Comparison of ENCODE assay signal across 13 cellular contexts in genomic region chr6:52990342-52990741, GRCh38. TPM values are rescaled to one million over a fixed set of nuclear protein-coding genes. Genes with fewer than 3 reads are reported as not detected.
A peak's percentile ranks its signal among the peaks of the same experiment; 100 is the strongest.
DNase-seq lines count a peak whose midpoint lies in the region; ATAC-seq, FAIRE-seq and TF ChIP-seq lines count a peak whose summit lies in the region.
"Had no signal": no experiment of that assay in that cellular context is flagged by ENCODE, and none has a peak within 500 bp of the region (broad histone marks: within the 10 kb centered on the region; RNA-seq: fewer than 3 reads in every experiment).

No MANE protein-coding gene starts in this region.

- no peak overlapping the region for H3K9ac ChIP-seq in mesendoderm (ENCODE audit: low read length)

- intact Hi-C loops in adrenal gland (cut with DNase I): no loop called here

- TF ChIP-seq CTCF in HEK293 (tag by site-specific recombination; IDR thresholded peaks at IDR 0.05) (no peak), adrenal gland (IDR thresholded peaks at IDR 0.05) (no peak), nephron (IDR thresholded peaks at IDR 0.05; ENCODE audit: unreplicated experiment in 3 of 3) (no peak)

- H3K27ac ChIP-seq in HEK293 (ENCODE audit: extremely low read depth, low read depth, low read length) (no peak overlapping the region), adrenal gland (peak overlapping the region in 3 of 5 donors; percentile 23 to 95 (median 63)), mesendoderm (ENCODE audit: low read depth, low read length) (no peak overlapping the region)
- H3K27ac ChIP-seq: cardiac muscle cell, tibial nerve had no signal

- H3K18ac ChIP-seq in mesendoderm (ENCODE audit: low read length): no peak overlapping the region

- H3K4me1 Mint-ChIP-seq in nephron: peaks cover 18% of the 10 kb centered on the region

- DNase-seq in activated CD4-positive, CD25-positive, alpha-beta regulatory T cell (lab: John Stamatoyannopoulos, UW): no peak
- DNase-seq in adrenal gland: no peak
- no peak for DNase-seq in 8988T
- no peak for DNase-seq in GM12891 (ENCODE audit: insufficient read length, low spot score)
- no peak for DNase-seq in mesendoderm
- DNase-seq: DMS79, Karpas-422, SW 1271 had no signal

- peak overlapping the region in 2 of 3 experiments; percentile 24 to 57 for H3K27ac Mint-ChIP-seq in nephron

- H2BK15ac ChIP-seq in mesendoderm (replicated peaks; ENCODE audit: low read depth): no peak overlapping the region

- H3K4me3 Mint-ChIP-seq in nephron: peak overlapping the region in 2 of 3 experiments; percentile 19 to 41

- H3K9me3 Mint-ChIP-seq in nephron: no peaks in the 10 kb centered on the region

- CTCF ChIA-PET in HEK293 (lab: Yijun Ruan, JAX): interaction anchor here (0.7 kb wide), 2 partner anchors 167 to 689 kb away, joined by 3 read pairs; no protein-coding TSS in a partner anchor

- no peaks in the 10 kb centered on the region for H3K27me3 ChIP-seq in adrenal gland
- H3K27me3 ChIP-seq in mesendoderm (ENCODE audit: insufficient read depth, low read length, poor library complexity): no peaks in the 10 kb centered on the region
- H3K27me3 ChIP-seq: cardiac muscle cell, tibial nerve had no signal

- H2AK5ac ChIP-seq in mesendoderm (ENCODE audit: low read length): no peak overlapping the region

- H3K4me1 ChIP-seq in HEK293 (ENCODE audit: control insufficient read depth, insufficient read depth, low read length): 0 out of 2 replicates have a peak, but pooled peaks cover 4% of the 10 kb centered on the region
- peaks cover 15 to 40% of the 10 kb centered on the region in 2 donors for H3K4me1 ChIP-seq in adrenal gland (replicated peaks in 1 of 2)
- no peaks in the 10 kb centered on the region for H3K4me1 ChIP-seq in mesendoderm (ENCODE audit: control insufficient read depth, low read depth, low read length)

- WGBS in adrenal gland, 4 donors: 42 to 100% (median 61%) methylated on average over 1 to 2 of the region's 2 CpGs
- no CpG with 5 or more reads among the region's 2 CpGs for WGBS in mesendoderm (ENCODE audit: extremely low coverage, insufficient coverage, low lambda C conversion rate)

- no peak overlapping the region for H3K23ac ChIP-seq in mesendoderm (ENCODE audit: low read length)

- H3K36me3 Mint-ChIP-seq in nephron (ENCODE audit: low read depth): peaks cover 60% of the 10 kb centered on the region

- H2BK5ac ChIP-seq in mesendoderm (ENCODE audit: low read length): no peak overlapping the region

- TF ChIP-seq POLR2A in adrenal gland (IDR thresholded peaks at IDR 0.05): no peak
- no peak for TF ChIP-seq POLR2A in GM12891 (IDR thresholded peaks at IDR 0.05; ENCODE audit: low read depth, low read length)

- H3K9me3 ChIP-seq in HEK293 (ENCODE audit: control insufficient read depth, insufficient read depth, low read depth, low read length) (no peaks in the 10 kb centered on the region), adrenal gland (replicated peaks in 1 of 3) (no peaks in the 10 kb centered on the region)
- H3K9me3 ChIP-seq: tibial nerve had no signal

- H3K79me1 ChIP-seq in mesendoderm (ENCODE audit: low read length): peaks cover 2% of the 10 kb centered on the region

- FAIRE-seq in GM12891 (lab: Jason Lieb, UNC): no peak

- no peak overlapping the region for H3K4ac ChIP-seq in mesendoderm (ENCODE audit: low read depth, low read length)

- H3K4me2 ChIP-seq in mesendoderm (ENCODE audit: low read length): no peak overlapping the region

- H3K56ac ChIP-seq in mesendoderm (ENCODE audit: low read length): no peak overlapping the region

- H3K79me2 ChIP-seq in mesendoderm (ENCODE audit: control insufficient read depth, insufficient read depth, low read length): no peaks in the 10 kb centered on the region

- POLR2A ChIA-PET in HEK293 (lab: Yijun Ruan, JAX): no interaction called here

- H2BK120ac ChIP-seq in mesendoderm (ENCODE audit: low read depth, low read length): no peak overlapping the region

- no peak overlapping the region for H4K8ac ChIP-seq in mesendoderm (ENCODE audit: low read depth, low read length)

- ATAC-seq in activated CD4-positive, CD25-positive, alpha-beta regulatory T cell treated with anti-CD3 and anti-CD28 coated beads, Interleukin-2, amount 50 U/mL, for 24 hours: peak; percentile 34 to 44

- H3K36me3 ChIP-seq in HEK293 (ENCODE audit: control insufficient read depth in 2 of 2, insufficient read depth in 1 of 2, low read length in 2 of 2): peaks cover 7 to 33% of the 10 kb centered on the region in 2 experiments; a peak in 2 of 3 replicates
- H3K36me3 ChIP-seq in adrenal gland (replicated peaks in 1 of 2): peaks cover 0 to 18% of the 10 kb centered on the region in 2 donors
- H3K36me3 ChIP-seq in mesendoderm (ENCODE audit: control insufficient read depth, insufficient read depth, low read length): no peaks in the 10 kb centered on the region

- no peak overlapping the region for H4K5ac ChIP-seq in mesendoderm (ENCODE audit: low read length)

- H3K4me3 ChIP-seq in HEK293 (ENCODE audit: low read depth, low read length) (no peak overlapping the region), adrenal gland (no peak overlapping the region), mesendoderm (ENCODE audit: low read length) (no peak overlapping the region)
- H3K4me3 ChIP-seq: cardiac muscle cell, tibial nerve had no signal

- peaks cover 2% of the 10 kb centered on the region for H3K27me3 Mint-ChIP-seq in nephron (ENCODE audit: low read depth)

TF ChIP-seq in HEK293, 187 proteins besides CTCF, POLR2A, EP300 and RAD21 (continues in another document):
- TF ChIP-seq ZXDB (tag by site-specific recombination; IDR thresholded peaks at IDR 0.05): no peak
- TF ChIP-seq ZBTB48 (tag by site-specific recombination; IDR thresholded peaks at IDR 0.05): no peak
- TF ChIP-seq ZNF488 (tag by site-specific recombination; IDR thresholded peaks at IDR 0.05): no peak
- TF ChIP-seq SP7 (tag by site-specific recombination; IDR thresholded peaks at IDR 0.05): peak; percentile 47; the same call in 1 of the 2 replicates
- no peak for TF ChIP-seq OSR2 (tag by site-specific recombination; IDR thresholded peaks at IDR 0.05)
- no peak for TF ChIP-seq ZNF366 (tag by site-specific recombination; conservative IDR thresholded peaks at IDR 0.05)
- TF ChIP-seq ZNF202 (tag by site-specific recombination; IDR thresholded peaks at IDR 0.05; ENCODE audit: borderline replicate concordance): no peak
- TF ChIP-seq KLF8 (tag by site-specific recombination; IDR thresholded peaks at IDR 0.05): no peak
- TF ChIP-seq ZNF10 (tag by site-specific recombination; IDR thresholded peaks at IDR 0.05): no peak
- no peak for TF ChIP-seq TRIM28 (IDR thresholded peaks at IDR 0.05; ENCODE audit: borderline replicate concordance, low read length)

TF ChIP-seq in GM12891, 5 proteins besides CTCF, POLR2A, EP300 and RAD21:
- TF ChIP-seq POLR2AphosphoS5 (IDR thresholded peaks at IDR 0.05; ENCODE audit: low read depth, low read length) (no peak), TAF1 (IDR thresholded peaks at IDR 0.05; ENCODE audit: low read depth, low read length) (no peak), SPI1 (IDR thresholded peaks at IDR 0.05; ENCODE audit: low read depth, low read length) (no peak), POU2F2 (IDR thresholded peaks at IDR 0.05; ENCODE audit: low read depth, low read length) (no peak), PAX5 (IDR thresholded peaks at IDR 0.05; ENCODE audit: insufficient read depth, low read length, severe bottlenecking) (no peak)

RNA-seq across cellular contexts. Expression of gene GSTA4, which starts 4.7 kb away (rescaled TPM):
- 100 to 1,000 TPM; 165 to 656 (median 343) TPM for total RNA-seq in adrenal gland
- 1,000 to 10,000 TPM in 1 of 3 donors, 100 to 1,000 TPM in 2; 144 to 1,199 (median 302) TPM for polyA plus RNA-seq in adrenal gland
- polyA plus RNA-seq in GM12891 (2012; ENCODE audit: low read depth, missing spikeins): 2.7 TPM
- polyA plus RNA-seq in mesendoderm (2013, experiment 1 of 2): 9.4 TPM
- polyA plus RNA-seq in mesendoderm (2013, experiment 2 of 2): 9.3 TPM

Comparison
In these comparisons a context has a peak if more than half of its experiments do, and no peak if none do; other contexts are left out.
1. H3K27ac ChIP-seq: peak in adrenal gland (3 of 5); none in HEK293 (single experiment) and mesendoderm (single experiment).